Comparison of ENCODE assay signal across 8 cellular contexts in genomic region chr12:64083285-64084210, GRCh38.
DNase-seq lines count a peak whose midpoint lies in the region; ATAC-seq and TF ChIP-seq lines count a peak whose summit lies in the region.

No MANE protein-coding gene starts in this region.

- no peak for ATAC-seq in GM18873 (IDR thresholded peaks at IDR 0.05; ENCODE audit: low FRiP score, unreplicated experiment)

- no peak for TF ChIP-seq CTCF in fibroblast of pulmonary artery (IDR thresholded peaks at IDR 0.05; ENCODE audit: low read length, missing control alignments)

- H3K4me3 ChIP-seq in fibroblast of pulmonary artery (replicated peaks; ENCODE audit: low read depth, low read length): no peak overlapping the region

- DNase-seq in Caki2 (ENCODE audit: low read depth): peak; percentile 33
- DNase-seq in OCI-M1 (lab: John Stamatoyannopoulos, UW): peak; percentile 6
- DNase-seq in fibroblast of pulmonary artery (ENCODE audit: low read depth): peak; percentile 95
- peak; percentile 21 to 94 (median 66) for DNase-seq in posterior cingulate gyrus
- no peak for DNase-seq in HuH-7.5 (ENCODE audit: low spot score)
- no peak for DNase-seq in activated CD4-positive, CD25-positive, alpha-beta regulatory T cell (lab: John Stamatoyannopoulos, UW)
- no peak for DNase-seq in activated CD4-positive, alpha-beta T cell treated with anti-CD3 and anti-CD28 coated beads for 4 hours

- intact Hi-C loops in posterior cingulate gyrus (cut with DNase I): loop anchor here (10.0 kb wide), 1 partner anchor 239 kb away; the partner anchor contains the start of gene SRGAP1

- in situ Hi-C loops in Caki2 (cut with HindIII; ENCODE audit: low pct_unique_long_range_greater_than_20kb, low sequenced_read_pairs): no loop called here

Comparison
In these comparisons a context has a peak if more than half of its experiments do, and no peak if none do; other contexts are left out.
1. DNase-seq: peak in Caki2 (single experiment), OCI-M1 (single experiment), fibroblast of pulmonary artery (single experiment) and posterior cingulate gyrus (10 of 10); none in HuH-7.5 (single experiment), activated CD4-positive, CD25-positive, alpha-beta regulatory T cell (0 of 4) and activated CD4-positive, alpha-beta T cell treated with anti-CD3 and anti-CD28 coated beads for 4 hours (0 of 2).